In genomic region chr2:45653125-45653524, GRCh38 we compare ENCODE assay signal across 9 cellular contexts. TPM values are rescaled to one million over a fixed set of nuclear protein-coding genes. Genes with fewer than 3 reads are reported as not detected.
DNase-seq lines count a peak whose midpoint lies in the region; ATAC-seq and TF ChIP-seq lines count a peak whose summit lies in the region.
"Had no signal": no experiment of that assay in that cellular context is flagged by ENCODE, and none has a peak within 500 bp of the region (broad histone marks: within the 10 kb centered on the region; RNA-seq: fewer than 3 reads in every experiment).

No MANE protein-coding gene starts in this region.

- H3K9me3 ChIP-seq in lower lobe of right lung (no peaks in the 10 kb centered on the region), tibial artery (no peaks in the 10 kb centered on the region)

- TF ChIP-seq CTCF in lower lobe of right lung (IDR thresholded peaks at IDR 0.05) (no peak), tibial artery (IDR thresholded peaks at IDR 0.05) (no peak)

- H3K27ac ChIP-seq in lower lobe of right lung (no peak overlapping the region), tibial artery (no peak overlapping the region)

- H3K27ac Mint-ChIP-seq in activated T-cell treated with anti-CD3 and anti-CD28 coated beads, Interleukin-2, amount 50 U/mL, for 72 hours: no peak overlapping the region
- no peak overlapping the region for H3K27ac Mint-ChIP-seq in activated naive CD8-positive, alpha-beta T cell treated with anti-CD3 and anti-CD28 coated beads, Interleukin-2, amount 10 ng/mL, durations not matched to agents 7 days and 5 days

- H3K9me3 Mint-ChIP-seq in activated T-cell treated with anti-CD3 and anti-CD28 coated beads, Interleukin-2, amount 50 U/mL, for 72 hours: no peaks in the 10 kb centered on the region
- H3K9me3 Mint-ChIP-seq in activated naive CD8-positive, alpha-beta T cell treated with anti-CD3 and anti-CD28 coated beads, Interleukin-2, amount 10 ng/mL, durations not matched to agents 7 days and 5 days: no peaks in the 10 kb centered on the region

- CTCF ChIA-PET in HEK293T (lab: Yijun Ruan, JAX): interaction anchor here (0.6 kb wide), 1 partner anchor 45 kb away, joined by 3 read pairs; no protein-coding TSS in a partner anchor

- peaks cover 2 to 5% of the 10 kb centered on the region in 2 donors for H3K36me3 Mint-ChIP-seq in activated T-cell treated with anti-CD3 and anti-CD28 coated beads, Interleukin-2, amount 50 U/mL, for 72 hours (ENCODE audit: insufficient read depth in 2 of 2)
- H3K36me3 Mint-ChIP-seq in activated naive CD8-positive, alpha-beta T cell treated with anti-CD3 and anti-CD28 coated beads, Interleukin-2, amount 10 ng/mL, durations not matched to agents 7 days and 5 days: peaks cover 6% of the 10 kb centered on the region

- H3K4me3 ChIP-seq in lower lobe of right lung: peak overlapping the region; percentile 80
- H3K4me3 ChIP-seq in tibial artery: peak overlapping the region; percentile 73 to 90

- H3K4me1 ChIP-seq in lower lobe of right lung (peaks cover 47% of the 10 kb centered on the region), tibial artery (peaks cover 4 to 39% (median 14%) of the 10 kb centered on the region in 4 donors)

- H3K36me3 ChIP-seq in lower lobe of right lung: no peaks in the 10 kb centered on the region
- H3K36me3 ChIP-seq in tibial artery: no peaks in the 10 kb centered on the region

- no peak for DNase-seq in activated T-cell treated with anti-CD3 and anti-CD28 coated beads, Interleukin-2, amount 50 U/mL, for 72 hours
- DNase-seq in activated T-cell treated with anti-CD3 and anti-CD28 coated beads, Interleukin-2, amount 50 U/mL, for 48 hours: no peak
- DNase-seq in activated naive CD8-positive, alpha-beta T cell treated with anti-CD3 and anti-CD28 coated beads, Interleukin-2, amount 10 ng/mL, durations not matched to agents 7 days and 5 days: no peak
- DNase-seq in lower lobe of right lung (no peak), tibial artery (no peak), HEK293T (ENCODE audit: extremely low spot score) (no peak), mucosa of gallbladder (ENCODE audit: low spot score) (no peak)
- DNase-seq: effector CD4-positive, alpha-beta T cell had no signal

- intact Hi-C loops in lower lobe of right lung (cut with DNase I) (no loop called here), tibial artery (cut with DNase I; ENCODE audit: low total_unique reads) (no loop called here)

- H3K27me3 ChIP-seq in lower lobe of right lung (ENCODE audit: low read depth) (no peaks in the 10 kb centered on the region), tibial artery (no peaks in the 10 kb centered on the region)

- H3K4me1 Mint-ChIP-seq in activated T-cell treated with anti-CD3 and anti-CD28 coated beads, Interleukin-2, amount 50 U/mL, for 72 hours (ENCODE audit: low read depth): peaks cover 29% of the 10 kb centered on the region
- H3K4me1 Mint-ChIP-seq in activated naive CD8-positive, alpha-beta T cell treated with anti-CD3 and anti-CD28 coated beads, Interleukin-2, amount 10 ng/mL, durations not matched to agents 7 days and 5 days: peaks cover 26% of the 10 kb centered on the region

- ATAC-seq in activated T-cell treated with anti-CD3 and anti-CD28 coated beads, Interleukin-2, amount 50 U/mL, for 72 hours (replicated peaks in 1 of 2): no peak
- no peak for ATAC-seq in activated naive CD8-positive, alpha-beta T cell treated with anti-CD3 and anti-CD28 coated beads, Interleukin-2, amount 10 ng/mL, durations not matched to agents 7 days and 5 days (ENCODE audit: low read depth)
- ATAC-seq in lower lobe of right lung (no peak), GM21381 (IDR thresholded peaks at IDR 0.05; ENCODE audit: unreplicated experiment) (no peak)

- POLR2A ChIA-PET in activated naive CD8-positive, alpha-beta T cell treated with anti-CD3 and anti-CD28 coated beads, Interleukin-2, amount 10 ng/mL, durations not matched to agents 7 days and 5 days (lab: Charles Lee): no interaction called here
- POLR2A ChIA-PET in HEK293T (lab: Yijun Ruan, JAX): interaction anchor here (0.7 kb wide), 1 partner anchor 46 kb away, joined by 3 read pairs; no protein-coding TSS in a partner anchor

- peak overlapping the region; percentile 87 to 92 for H3K4me3 Mint-ChIP-seq in activated T-cell treated with anti-CD3 and anti-CD28 coated beads, Interleukin-2, amount 50 U/mL, for 72 hours
- H3K4me3 Mint-ChIP-seq in activated naive CD8-positive, alpha-beta T cell treated with anti-CD3 and anti-CD28 coated beads, Interleukin-2, amount 10 ng/mL, durations not matched to agents 7 days and 5 days: peak overlapping the region; percentile 75

- peaks cover 11% of the 10 kb centered on the region for H3K27me3 Mint-ChIP-seq in activated T-cell treated with anti-CD3 and anti-CD28 coated beads, Interleukin-2, amount 50 U/mL, for 72 hours (ENCODE audit: low read depth)
- H3K27me3 Mint-ChIP-seq in activated naive CD8-positive, alpha-beta T cell treated with anti-CD3 and anti-CD28 coated beads, Interleukin-2, amount 10 ng/mL, durations not matched to agents 7 days and 5 days: peaks cover 2% of the 10 kb centered on the region

TF ChIP-seq in HEK293T, 16 proteins besides CTCF, POLR2A, EP300 and RAD21:
- TF ChIP-seq FOXM1 (IDR thresholded peaks at IDR 0.05; ENCODE audit: borderline replicate concordance) (no peak), ELF4 (IDR thresholded peaks at IDR 0.05) (no peak), SUZ12 (IDR thresholded peaks at IDR 0.05) (no peak), FOXA1 (IDR thresholded peaks at IDR 0.05) (no peak), TARDBP (IDR thresholded peaks at IDR 0.05) (no peak)

RNA-seq across cellular contexts. Expression of gene PRKCE, which starts 1.6 kb away (rescaled TPM):
- total RNA-seq in activated T-cell treated with anti-CD3 and anti-CD28 coated beads, Interleukin-2, amount 50 U/mL, for 72 hours: 10 to 100 TPM; 19.3 to 35.3 TPM
- 10 to 100 TPM; 18.4 to 20.5 TPM for total RNA-seq in activated naive CD8-positive, alpha-beta T cell treated with anti-CD3 and anti-CD28 coated beads, Interleukin-2, amount 10 ng/mL, durations not matched to agents 7 days and 5 days
- total RNA-seq in lower lobe of right lung (85.0 TPM), mucosa of gallbladder (20.8 TPM)

RNA-seq across cellular contexts. Expression of gene SRBD1, which starts 42.1 kb away (rescaled TPM):
- 10 to 100 TPM; 19.0 to 20.3 TPM for total RNA-seq in activated T-cell treated with anti-CD3 and anti-CD28 coated beads, Interleukin-2, amount 50 U/mL, for 72 hours
- 10 to 100 TPM; 20.5 to 23.9 TPM for total RNA-seq in activated naive CD8-positive, alpha-beta T cell treated with anti-CD3 and anti-CD28 coated beads, Interleukin-2, amount 10 ng/mL, durations not matched to agents 7 days and 5 days
- total RNA-seq in lower lobe of right lung (15.4 TPM), mucosa of gallbladder (13.6 TPM)
